ENCODE assay signal across 9 cellular contexts in the genomic region with DNA sequence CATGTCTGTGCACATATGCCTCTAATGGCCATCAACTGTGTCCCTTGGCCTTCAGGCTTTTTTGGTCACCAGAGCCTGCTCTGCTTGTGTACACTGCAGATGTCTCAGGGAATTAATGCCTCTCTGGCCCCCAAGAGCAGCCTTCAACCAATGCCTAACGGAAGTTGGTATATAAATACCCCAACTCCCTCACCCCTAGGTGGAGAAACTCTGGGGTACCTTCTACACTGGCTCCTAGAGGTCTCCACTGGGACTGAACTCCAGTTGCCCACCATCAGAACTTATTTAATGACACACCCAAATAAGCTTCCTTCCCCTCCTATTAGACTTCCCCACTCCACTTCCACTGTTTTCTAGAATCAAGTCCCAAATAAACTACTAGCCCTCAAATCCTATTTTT. TPM values are rescaled to one million over a fixed set of nuclear protein-coding genes. Genes with fewer than 3 reads are reported as not detected.
"Had no signal": no experiment of that assay in that cellular context is flagged by ENCODE, and none has a peak within 500 bp of the region (broad histone marks: within the 10 kb centered on the region; RNA-seq: fewer than 3 reads in every experiment).

No MANE protein-coding gene starts in this region.

- H3K4me3 Mint-ChIP-seq: H9, HFFc6 had no signal

- H3K9me3 Mint-ChIP-seq: H9, HFFc6 had no signal

- H3K4me3 ChIP-seq: GM23248, K562 had no signal

- DNase-seq: GM23248, GOT3, H9, HCEC 1CT, HFFc6, IMR-90, KG1 had no signal

- ATAC-seq: K562 had no signal

- H3K27ac Mint-ChIP-seq: H9, HFFc6 had no signal

RNA-seq across cellular contexts. Expression of a gene that starts 43.1 kb away (rescaled TPM):
- total RNA-seq: GM23248, HT-29, IMR-90, K562 had no signal

RNA-seq across cellular contexts. Expression of a gene that starts 58.6 kb away (rescaled TPM):
- total RNA-seq: HT-29 had no signal
